In genomic region chr18:34084635-34085034, GRCh38 we compare ENCODE assay signal across 21 cellular contexts.
DNase-seq lines count a peak whose midpoint lies in the region; ATAC-seq lines count a peak whose summit lies in the region.
"Had no signal": no experiment of that assay in that cellular context is flagged by ENCODE, and none has a peak within 500 bp of the region (broad histone marks: within the 10 kb centered on the region; RNA-seq: fewer than 3 reads in every experiment).

No MANE protein-coding gene starts in this region.

- no peaks in the 10 kb centered on the region for H3K9me3 ChIP-seq in SK-N-MC (ENCODE audit: low read depth, low read length)
- H3K9me3 ChIP-seq: BE2C had no signal

- H3K36me3 ChIP-seq in SK-N-MC (ENCODE audit: insufficient read depth, low read length) = no peaks in the 10 kb centered on the region
- H3K36me3 ChIP-seq: BE2C had no signal

- intact Hi-C loops in posterior vena cava (cut with DNase I) = no loop called here

- no peak for ATAC-seq in GM18861 (IDR thresholded peaks at IDR 0.05; ENCODE audit: unreplicated experiment)
- ATAC-seq: SK-N-SH treated with all-trans-retinoic acid at 6 μM for 48 hours, T-helper 17 cell had no signal

- no peak overlapping the region for H3K9ac ChIP-seq in SK-N-MC (ENCODE audit: insufficient read length)
- H3K9ac ChIP-seq: KMS-11 had no signal

- DNase-seq in COR-L47 (lab: John Stamatoyannopoulos, UW) (peak; percentile 43), NCI-H146 (lab: John Stamatoyannopoulos, UW) (peak; percentile 71), NCI-H345 treated with DMSO at 0.1 percent for 48 hours (lab: John Stamatoyannopoulos, UW; ENCODE audit: unreplicated experiment) (peak; percentile 14), SK-N-MC (ENCODE audit: low read depth, low spot score) (no peak), posterior vena cava (ENCODE audit: low spot score) (no peak), NCI-H510A treated with DMSO at 0.1 percent for 48 hours (lab: John Stamatoyannopoulos, UW) (no peak)
- DNase-seq: 8988T; ACHN; BE2C; Calu3; CD8-positive, alpha-beta memory T cell; DND-41; HFFc6; MM.1S; NCI-H187 treated with DMSO at 0.1 percent for 48 hours; NCI-H510A; T-helper 17 cell had no signal

- H3K27ac ChIP-seq in SK-N-MC = peak overlapping the region; percentile 22; the same call in 1 of the 2 replicates
- H3K27ac ChIP-seq: HL-60, KMS-11 had no signal

- H3K4me3 ChIP-seq in SK-N-MC = 0 out of 2 replicates have a peak overlapping the region, but pooled peaks have one; percentile 17

Comparison
In these comparisons a context has a peak if more than half of its experiments do, and no peak if none do; other contexts are left out.
1. DNase-seq: peak in COR-L47 (single experiment), NCI-H146 (single experiment) and NCI-H345 treated with DMSO at 0.1 percent for 48 hours (single experiment); none in SK-N-MC (single experiment), posterior vena cava (single experiment) and NCI-H510A treated with DMSO at 0.1 percent for 48 hours (single experiment).